12 cellular contexts compared by ENCODE assay signal in genomic region chr3:190053919-190054672, GRCh38.
DNase-seq lines count a peak whose midpoint lies in the region; ATAC-seq, FAIRE-seq and TF ChIP-seq lines count a peak whose summit lies in the region.
"Had no signal": no experiment of that assay in that cellular context is flagged by ENCODE, and none has a peak within 500 bp of the region (broad histone marks: within the 10 kb centered on the region; RNA-seq: fewer than 3 reads in every experiment).

No MANE protein-coding gene starts in this region.

- CTCF ChIA-PET in SK-N-SH (lab: Yijun Ruan, JAX): no interaction called here

- H4K20me1 ChIP-seq in SK-N-SH (ENCODE audit: insufficient read depth) (no peaks in the 10 kb centered on the region), fibroblast of lung (ENCODE audit: control insufficient read depth, extremely low read depth, insufficient read depth, low read length) (no peaks in the 10 kb centered on the region)

- no peak overlapping the region for H3K4me3 ChIP-seq in cardiac muscle cell
- no peak overlapping the region for H3K4me3 ChIP-seq in SK-N-SH (ENCODE audit: low read depth in 2 of 2, low read length in 1 of 2)
- H3K4me3 ChIP-seq in fibroblast of lung (replicated peaks in 1 of 4; ENCODE audit: control extremely low read depth in 1 of 4, insufficient read depth in 1 of 4, low read depth in 3 of 4, low read length in 4 of 4): no peak overlapping the region
- no peak overlapping the region for H3K4me3 ChIP-seq in kidney (ENCODE audit: low read length in 2 of 2)

- H3K9me3 ChIP-seq in cardiac muscle cell (ENCODE audit: low read depth): no peaks in the 10 kb centered on the region
- no peaks in the 10 kb centered on the region for H3K9me3 ChIP-seq in SK-N-SH
- H3K9me3 ChIP-seq in fibroblast of lung (ENCODE audit: control insufficient read depth, insufficient read depth, low read depth, low read length): no peaks in the 10 kb centered on the region
- no peaks in the 10 kb centered on the region for H3K9me3 ChIP-seq in kidney (ENCODE audit: control insufficient read depth in 1 of 2, low read length in 2 of 2)

- TF ChIP-seq EP300 in SK-N-SH (IDR thresholded peaks at IDR 0.05; ENCODE audit: borderline replicate concordance in 1 of 2, low read depth in 1 of 2, low read length in 1 of 2): no peak

- H3K9ac ChIP-seq in SK-N-SH (no peak overlapping the region), fibroblast of lung (ENCODE audit: insufficient read depth, low read length) (no peak overlapping the region), kidney (ENCODE audit: low read length in 2 of 2) (no peak overlapping the region)

- H3K27me3 ChIP-seq in cardiac muscle cell (no peaks in the 10 kb centered on the region), SK-N-SH (ENCODE audit: insufficient read depth) (no peaks in the 10 kb centered on the region), fibroblast of lung (ENCODE audit: control insufficient read depth, insufficient read depth, low read length) (no peaks in the 10 kb centered on the region)

- peaks cover 27% of the 10 kb centered on the region for H3K4me1 ChIP-seq in cardiac muscle cell (ENCODE audit: low read depth)
- peaks cover 0 to 5% of the 10 kb centered on the region in 2 experiments; a peak in 2 of 4 replicates for H3K4me1 ChIP-seq in SK-N-SH (ENCODE audit: control insufficient read depth in 1 of 2, insufficient read depth in 2 of 2, low read depth in 1 of 2, low read length in 1 of 2)
- peaks cover 17% of the 10 kb centered on the region for H3K4me1 ChIP-seq in fibroblast of lung (ENCODE audit: control insufficient read depth, extremely low read depth, insufficient read depth, low read length)
- H3K4me1 ChIP-seq in kidney (ENCODE audit: control insufficient read depth in 1 of 2, insufficient read depth in 1 of 2, low read depth in 1 of 2, low read length in 2 of 2): peaks cover 10 to 12% of the 10 kb centered on the region in 2 donors

- intact Hi-C loops in Right ventricle myocardium superior (cut with DNase I): no loop called here
- intact Hi-C loops in kidney (cut with DNase I): no loop called here

- POLR2A ChIA-PET in SK-N-SH (lab: Yijun Ruan, JAX): no interaction called here

- WGBS in SK-N-SH (ENCODE audit: low lambda C conversion rate): 15% methylated on average over 4 of the region's 4 CpGs

- FAIRE-seq in kidney (lab: Jason Lieb, UNC): no peak

- no peak for TF ChIP-seq RAD21 in SK-N-SH (IDR thresholded peaks at IDR 0.05; ENCODE audit: low read length)

- peak in 1 of 2 donors; percentile 62 for DNase-seq in cardiac muscle cell (ENCODE audit: low read depth in 1 of 2, low spot score in 1 of 2)
- no peak for DNase-seq in Right ventricle myocardium superior
- no peak for DNase-seq in SK-N-SH
- peak; percentile 75 to 85 for DNase-seq in fibroblast of lung (ENCODE audit: low read depth in 2 of 2)
- DNase-seq in stromal cell of bone marrow (ENCODE audit: low read depth): peak; percentile 64
- DNase-seq in kidney: no peak
- DNase-seq: 8988T; H7; NK-92 treated with Interleukin-12 subunit alpha and Interleukin-12 subunit beta, amount 100 ng/mL, for 24 hours had no signal

- H3K36me3 ChIP-seq in cardiac muscle cell: no peaks in the 10 kb centered on the region
- no peaks in the 10 kb centered on the region for H3K36me3 ChIP-seq in SK-N-SH (replicated peaks in 1 of 2; ENCODE audit: control insufficient read depth in 1 of 2, insufficient read depth in 2 of 2, low read length in 1 of 2)
- no peaks in the 10 kb centered on the region for H3K36me3 ChIP-seq in fibroblast of lung (ENCODE audit: control insufficient read depth, insufficient read depth, low read length)
- no peaks in the 10 kb centered on the region for H3K36me3 ChIP-seq in kidney (ENCODE audit: control insufficient read depth in 1 of 2, insufficient read depth in 2 of 2, low read length in 2 of 2)

- H3K4me2 ChIP-seq in SK-N-SH: no peak overlapping the region
- peak overlapping the region; percentile 28 for H3K4me2 ChIP-seq in fibroblast of lung (ENCODE audit: extremely low read depth, insufficient read depth, low read length)

- H3K9me2 ChIP-seq in SK-N-SH: no peaks in the 10 kb centered on the region

- H3K79me2 ChIP-seq in SK-N-SH (ENCODE audit: insufficient read depth): no peaks in the 10 kb centered on the region
- H3K79me2 ChIP-seq in fibroblast of lung (ENCODE audit: control insufficient read depth, insufficient read depth, low read length): no peaks in the 10 kb centered on the region

- TF ChIP-seq CTCF in cardiac muscle cell (IDR thresholded peaks at IDR 0.05; ENCODE audit: low read depth, low read length): peak; percentile 16
- no peak; the same call in 1 of the 2 replicates for TF ChIP-seq CTCF in SK-N-SH (IDR thresholded peaks at IDR 0.05)
- TF ChIP-seq CTCF in fibroblast of lung (conservative IDR thresholded peaks at IDR 0.05 in 1 of 2, IDR thresholded peaks at IDR 0.05 in 1 of 2; ENCODE audit: low read depth in 1 of 2, low read length in 2 of 2): no peak
- TF ChIP-seq CTCF in kidney (IDR thresholded peaks at IDR 0.05; ENCODE audit: borderline replicate concordance, extremely low read depth, insufficient read depth): no peak

- H3F3A ChIP-seq in SK-N-SH (replicated peaks; ENCODE audit: insufficient read depth): peaks cover 11% of the 10 kb centered on the region

- no peak for ATAC-seq in Right ventricle myocardium superior (ENCODE audit: poor library complexity)
- ATAC-seq in HG03175 (IDR thresholded peaks at IDR 0.05; ENCODE audit: unreplicated experiment): no peak
- no peak for ATAC-seq in GM21619 (IDR thresholded peaks at IDR 0.05; ENCODE audit: unreplicated experiment)
- ATAC-seq: natural killer cell treated with Interleukin-12 subunit alpha and Interleukin-12 subunit beta and Interleukin-15 and Interleukin-18, amount 100 ng/mL, for 72 hours had no signal

- H2AFZ ChIP-seq in SK-N-SH (ENCODE audit: low read depth) (no peak overlapping the region; the same call in 1 of the 2 replicates), fibroblast of lung (ENCODE audit: low read length) (no peak overlapping the region)

- H3K27ac ChIP-seq in cardiac muscle cell (no peak overlapping the region), SK-N-SH (ENCODE audit: low read depth in 2 of 2, low read length in 1 of 2) (0 out of 4 replicates have a peak overlapping the region, but pooled peaks of 1 of the 2 experiments have one; percentile 27), fibroblast of lung (ENCODE audit: insufficient read depth, low read length) (peak overlapping the region; percentile 43), kidney (ENCODE audit: low read depth in 2 of 2, low read length in 2 of 2) (no peak overlapping the region)

TF ChIP-seq in SK-N-SH, 30 proteins besides CTCF, POLR2A, EP300 and RAD21:
- TF ChIP-seq GABPA (IDR thresholded peaks at IDR 0.05; ENCODE audit: low read depth) (no peak), MEF2A (IDR thresholded peaks at IDR 0.05; ENCODE audit: borderline replicate concordance, low read depth) (no peak), PBX3 (IDR thresholded peaks at IDR 0.05) (0 out of 2 replicates have a peak, but pooled peaks have one; percentile 17), FOXM1 (IDR thresholded peaks at IDR 0.05; ENCODE audit: low read depth) (no peak), FOSL2 (IDR thresholded peaks at IDR 0.05; ENCODE audit: borderline replicate concordance, low read depth) (peak; percentile 14; the same call in 1 of the 2 replicates)

Comparison
In these comparisons a context has a peak if more than half of its experiments do, and no peak if none do; other contexts are left out.
1. DNase-seq: peak in fibroblast of lung (2 of 2) and stromal cell of bone marrow (single experiment); none in Right ventricle myocardium superior (single experiment), SK-N-SH (single experiment) and kidney (single experiment).